Comparison of ENCODE assay signal across 8 cellular contexts in genomic region chr6:10478187-10479040, GRCh38. TPM values are rescaled to one million over a fixed set of nuclear protein-coding genes. Genes with fewer than 3 reads are reported as not detected.
A peak's percentile ranks its signal among the peaks of the same experiment; 100 is the strongest.
DNase-seq lines count a peak whose midpoint lies in the region; ATAC-seq and TF ChIP-seq lines count a peak whose summit lies in the region.

No MANE protein-coding gene starts in this region.

- CTCF ChIA-PET in AG04450 (lab: Charles Lee): interaction anchor here (0.5 to 2.4 kb wide), 49 partner anchors 9 to 1097 kb away, joined by 3 to 71 read pairs (median 4); partner anchors contain the start of genes C6orf52, GCNT2 and PAK1IP1

- POLR2A ChIA-PET in AG04450 (lab: Yijun Ruan, JAX): interaction anchor here (0.8 kb wide), 1 partner anchor 216 kb away, joined by 7 read pairs; the partner anchor contains the start of genes C6orf52 and PAK1IP1

- ATAC-seq in GM21786 (IDR thresholded peaks at IDR 0.05; ENCODE audit: unreplicated experiment) (no peak), GM21576 (IDR thresholded peaks at IDR 0.05; ENCODE audit: unreplicated experiment) (no peak)

- TF ChIP-seq CTCF in AG04450 (IDR thresholded peaks at IDR 0.05; ENCODE audit: low read depth, low read length) (peak; percentile 58), GM12864 (IDR thresholded peaks at IDR 0.05; ENCODE audit: low read depth, low read length, missing control alignments) (peak; percentile 61), fibroblast of lung (conservative IDR thresholded peaks at IDR 0.05 in 1 of 2, IDR thresholded peaks at IDR 0.05 in 1 of 2; ENCODE audit: low read depth in 1 of 2, low read length in 2 of 2) (peak; percentile 41 to 53), retinal pigment epithelial cell (conservative IDR thresholded peaks at IDR 0.05; ENCODE audit: low read depth, low read length) (peak; percentile 56)

- H3K27me3 ChIP-seq in AG04450 (ENCODE audit: control insufficient read depth, insufficient read depth, low read length) (peaks cover 3% of the 10 kb centered on the region), fibroblast of lung (ENCODE audit: control insufficient read depth, insufficient read depth, low read length) (no peaks in the 10 kb centered on the region)

- H3K27ac ChIP-seq in AG04450 (ENCODE audit: low read depth, low read length): no peak overlapping the region
- H3K27ac ChIP-seq in fibroblast of lung (ENCODE audit: insufficient read depth, low read length): no peak overlapping the region

- H3K9me3 ChIP-seq in AG04450 (ENCODE audit: control insufficient read depth, insufficient read depth, low read length): peaks cover 5% of the 10 kb centered on the region; the same call in 1 of the 2 replicates
- H3K9me3 ChIP-seq in fibroblast of lung (ENCODE audit: control insufficient read depth, insufficient read depth, low read depth, low read length): no peaks in the 10 kb centered on the region

- H3K4me1 ChIP-seq in fibroblast of lung (ENCODE audit: control insufficient read depth, extremely low read depth, insufficient read depth, low read length): no peaks in the 10 kb centered on the region

- no peaks in the 10 kb centered on the region for H3K36me3 ChIP-seq in fibroblast of lung (ENCODE audit: control insufficient read depth, insufficient read depth, low read length)

- no peak overlapping the region for H3K4me2 ChIP-seq in fibroblast of lung (ENCODE audit: extremely low read depth, insufficient read depth, low read length)

- H3K4me3 ChIP-seq in AG04450 (ENCODE audit: low read depth, low read length): no peak overlapping the region
- H3K4me3 ChIP-seq in GM12864 (ENCODE audit: low read depth, low read length): no peak overlapping the region
- no peak overlapping the region for H3K4me3 ChIP-seq in fibroblast of lung (replicated peaks in 1 of 4; ENCODE audit: control extremely low read depth in 1 of 4, insufficient read depth in 1 of 4, low read depth in 3 of 4, low read length in 4 of 4)
- no peak overlapping the region for H3K4me3 ChIP-seq in retinal pigment epithelial cell (ENCODE audit: low read length)

- no peaks in the 10 kb centered on the region for H4K20me1 ChIP-seq in fibroblast of lung (ENCODE audit: control insufficient read depth, extremely low read depth, insufficient read depth, low read length)

- H2AFZ ChIP-seq in fibroblast of lung (ENCODE audit: low read length): no peak overlapping the region

- no peak overlapping the region for H3K9ac ChIP-seq in fibroblast of lung (ENCODE audit: insufficient read depth, low read length)

- no peaks in the 10 kb centered on the region for H3K79me2 ChIP-seq in fibroblast of lung (ENCODE audit: control insufficient read depth, insufficient read depth, low read length)

- DNase-seq in AG04450 (ENCODE audit: low read depth, low spot score) (peak; percentile 2), GM12864 (ENCODE audit: low read depth) (no peak), HT1080 (ENCODE audit: low read depth) (peak; percentile 44), SHP77 (lab: John Stamatoyannopoulos, UW) (peak; percentile 34 to 44), fibroblast of lung (ENCODE audit: low read depth in 2 of 2) (peak; percentile 28 to 52), retinal pigment epithelial cell (ENCODE audit: low read depth) (no peak)

RNA-seq across cellular contexts. Expression of gene GCNT2, which starts 42.7 kb away (rescaled TPM):
- 1.6 and 2.5 TPM in 2 replicates for polyA plus RNA-seq in AG04450 (2011; rRNA removed)
- 2.2 and 2.4 TPM in 2 replicates for polyA minus RNA-seq in AG04450 (2011; rRNA and poly(A)+ RNA removed)
- 6.4 and 7.3 TPM in 2 replicates for total RNA-seq in HT1080 (2014; rRNA removed; shearing (Covaris generic))
- 4.4 and 4.9 TPM in 2 replicates for polyA plus RNA-seq in HT1080 (2015; cell fraction: cytosol; rRNA removed)
- 4.2 and 11.5 TPM in 2 replicates for polyA plus RNA-seq in HT1080 (2015; cell fraction: nucleus; rRNA removed)
- total RNA-seq in fibroblast of lung: 0.77 and 2.1 TPM in 2 replicates
- 1.3 and 1.4 TPM in 2 replicates for polyA plus RNA-seq in fibroblast of lung
- 0.91 and 1.0 TPM in 2 replicates for polyA plus RNA-seq in fibroblast of lung (2012)
- 0.30 and 0.47 TPM in 2 replicates for polyA minus RNA-seq in fibroblast of lung (ENCODE audit: low replicate concordance)

Comparison
In these comparisons a context has a peak if more than half of its experiments do, and no peak if none do; other contexts are left out.
1. DNase-seq: peak in AG04450 (single experiment), HT1080 (single experiment), SHP77 (2 of 2) and fibroblast of lung (2 of 2); none in GM12864 (single experiment) and retinal pigment epithelial cell (single experiment).
2. Peak in every context shown above with its lines, with median percentiles within 50 percentile points of each other: CTCF ChIP-seq.